Comparison of ENCODE assay signal across 37 cellular contexts in genomic region chr11:5083602-5084001, GRCh38. TPM values are rescaled to one million over a fixed set of nuclear protein-coding genes. Genes with fewer than 3 reads are reported as not detected.
"Had no signal": no experiment of that assay in that cellular context is flagged by ENCODE, and none has a peak within 500 bp of the region (broad histone marks: within the 10 kb centered on the region; RNA-seq: fewer than 3 reads in every experiment).

No MANE protein-coding gene starts in this region.

- H3K4me3 ChIP-seq: neural progenitor cell, ovary, psoas muscle, skin epidermis, smooth muscle cell, spleen, suprapubic skin, testis, tibial artery, transverse colon, upper lobe of right lung, uterus had no signal

- DNase-seq: naive thymus-derived CD4-positive, alpha-beta T cell; natural killer cell; occipital lobe; ovary; posterior cingulate gyrus; psoas muscle; right cardiac atrium; spleen; stimulated activated CD4-positive, alpha-beta T cell treated with anti-CD3 and anti-CD28 coated beads, Interleukin-12 subunit alpha, Interleukin-12 subunit beta, amount 100 ng/mL, for 4 hours; stimulated activated CD4-positive, alpha-beta T cell treated with anti-CD3 and anti-CD28 coated beads, Interleukin-1b, Interleukin-23, amount 100 ng/mL, for 48 hours; stimulated activated CD4-positive, alpha-beta T cell treated with anti-CD3 and anti-CD28 coated beads, Interleukin-4, amount 100 ng/mL, for 1 hour; stimulated activated CD4-positive, alpha-beta T cell treated with anti-CD3 and anti-CD28 coated beads, Interleukin-4, amount 100 ng/mL, for 4 hours; stimulated activated CD8-positive, alpha-beta memory T cell treated with anti-CD3 and anti-CD28 coated beads, Interleukin-4, amount 100 ng/mL, for 48 hours; stimulated activated naive CD4-positive, alpha-beta T cell; stimulated activated naive CD8-positive, alpha-beta T cell treated with anti-CD3 and anti-CD28 coated beads, Interleukin-15, amount 100 ng/mL, for 72 hours; stimulated activated naive CD8-positive, alpha-beta T cell treated with anti-CD3 and anti-CD28 coated beads, Interleukin-15, Interleukin-2, amounts not matched to agents 100 U/mL and 50 U/mL, for 24 hours; substantia nigra; testis; tibial artery; transverse colon; upper lobe of right lung; uterus had no signal

- ATAC-seq: naive thymus-derived CD4-positive, alpha-beta T cell; natural killer cell; psoas muscle; right cardiac atrium; sciatic nerve; stimulated activated memory B cell treated with anti-CD40 and anti-IgM and Interleukin-4, amounts not matched to agents 10 μg/mL and 1 μg/mL and 100 μg/mL, for 72 hours; stimulated activated naive CD8-positive, alpha-beta T cell treated with anti-CD3 and anti-CD28 coated beads, Interleukin-15, amount 100 ng/mL, for 72 hours; stimulated activated naive CD8-positive, alpha-beta T cell treated with anti-CD3 and anti-CD28 coated beads, Interleukin-15, Interleukin-2, amounts not matched to agents 100 U/mL and 50 U/mL, for 24 hours; upper lobe of right lung had no signal

- H3K36me3 ChIP-seq: neural progenitor cell, ovary, spleen, suprapubic skin, tibial artery, transverse colon, upper lobe of right lung, uterus had no signal

- H3K36me3 Mint-ChIP-seq: naive thymus-derived CD4-positive, alpha-beta T cell; natural killer cell; neural progenitor cell; stimulated activated memory B cell treated with anti-CD40 and anti-IgM and Interleukin-4, amounts not matched to agents 10 μg/mL and 1 μg/mL and 100 μg/mL, for 72 hours; type B pancreatic cell had no signal

- H3K4me1 Mint-ChIP-seq: naive thymus-derived CD4-positive, alpha-beta T cell; natural killer cell; nephron; neural progenitor cell; stimulated activated memory B cell treated with anti-CD40 and anti-IgM and Interleukin-4, amounts not matched to agents 10 μg/mL and 1 μg/mL and 100 μg/mL, for 72 hours; stimulated activated naive CD8-positive, alpha-beta T cell treated with anti-CD3 and anti-CD28 coated beads, Interleukin-15, amount 100 ng/mL, for 72 hours had no signal

- H3K9me3 ChIP-seq: ovary, psoas muscle, spleen, suprapubic skin, testis, tibial artery, transverse colon, upper lobe of right lung, uterus had no signal

- H3K4me2 ChIP-seq: neural progenitor cell, smooth muscle cell had no signal

- H3K27ac Mint-ChIP-seq: naive thymus-derived CD4-positive, alpha-beta T cell; natural killer cell; nephron; neural progenitor cell; progenitor cell of endocrine pancreas; stimulated activated memory B cell treated with anti-CD40 and anti-IgM and Interleukin-4, amounts not matched to agents 10 μg/mL and 1 μg/mL and 100 μg/mL, for 72 hours; stimulated activated naive CD8-positive, alpha-beta T cell treated with anti-CD3 and anti-CD28 coated beads, Interleukin-15, amount 100 ng/mL, for 72 hours; type B pancreatic cell had no signal

- H3K27ac ChIP-seq: neural progenitor cell, ovary, parathyroid adenoma, psoas muscle, skin epidermis, spleen, suprapubic skin, testis, tibial artery, transverse colon, upper lobe of right lung, uterus had no signal

- H3K27me3 ChIP-seq: ovary, spleen, suprapubic skin, testis, tibial artery, transverse colon, upper lobe of right lung, uterus had no signal

- H3K27me3 Mint-ChIP-seq: progenitor cell of endocrine pancreas, type B pancreatic cell had no signal

- H2AFZ ChIP-seq: neural progenitor cell, parathyroid adenoma had no signal

- H3K4me3 Mint-ChIP-seq: naive thymus-derived CD4-positive, alpha-beta T cell; natural killer cell; nephron; neural progenitor cell; stimulated activated memory B cell treated with anti-CD40 and anti-IgM and Interleukin-4, amounts not matched to agents 10 μg/mL and 1 μg/mL and 100 μg/mL, for 72 hours; stimulated activated naive CD8-positive, alpha-beta T cell treated with anti-CD3 and anti-CD28 coated beads, Interleukin-15, amount 100 ng/mL, for 72 hours; type B pancreatic cell had no signal

- H3K9ac ChIP-seq: neural progenitor cell, parathyroid adenoma had no signal

- H3K4me1 ChIP-seq: neural progenitor cell, parathyroid adenoma, psoas muscle, spleen, suprapubic skin, testis, tibial artery, transverse colon, upper lobe of right lung, uterus had no signal

RNA-seq across cellular contexts. Expression of gene OR52E1, which starts 14.2 kb away (rescaled TPM):
- total RNA-seq: naive thymus-derived CD4-positive, alpha-beta T cell; natural killer cell; occipital lobe; osteoblast; ovary; progenitor cell of endocrine pancreas; psoas muscle; renal cortical epithelial cell; right cardiac atrium; sciatic nerve; smooth muscle cell; spleen; suprapubic skin; testis; transverse colon; upper lobe of right lung; urinary bladder; uterus had no signal
- polyA plus RNA-seq: naive thymus-derived CD4-positive, alpha-beta T cell; neural cell; ovary; psoas muscle; right cardiac atrium; smooth muscle cell; spleen; thymus; urinary bladder had no signal

RNA-seq across cellular contexts. Expression of gene OR52E2, which starts 24.2 kb away (rescaled TPM):
- total RNA-seq: naive thymus-derived CD4-positive, alpha-beta T cell; natural killer cell; occipital lobe; osteoblast; ovary; progenitor cell of endocrine pancreas; psoas muscle; renal cortical epithelial cell; right cardiac atrium; sciatic nerve; smooth muscle cell; spleen; suprapubic skin; transverse colon; upper lobe of right lung; urinary bladder; uterus had no signal
- polyA plus RNA-seq: naive thymus-derived CD4-positive, alpha-beta T cell; neural cell; ovary; psoas muscle; right cardiac atrium; smooth muscle cell; spleen; thymus; urinary bladder had no signal

RNA-seq across cellular contexts. Expression of gene OR52J3, which starts 37.3 kb away (rescaled TPM):
- total RNA-seq: naive thymus-derived CD4-positive, alpha-beta T cell; natural killer cell; occipital lobe; osteoblast; ovary; progenitor cell of endocrine pancreas; psoas muscle; renal cortical epithelial cell; right cardiac atrium; sciatic nerve; smooth muscle cell; spleen; suprapubic skin; testis; transverse colon; upper lobe of right lung; urinary bladder; uterus had no signal
- polyA plus RNA-seq: naive thymus-derived CD4-positive, alpha-beta T cell; neural cell; ovary; psoas muscle; right cardiac atrium; smooth muscle cell; spleen; thymus; urinary bladder had no signal

RNA-seq across cellular contexts. Expression of gene OR52A5, which starts 54.6 kb away (rescaled TPM):
- total RNA-seq: naive thymus-derived CD4-positive, alpha-beta T cell; natural killer cell; occipital lobe; osteoblast; ovary; progenitor cell of endocrine pancreas; psoas muscle; renal cortical epithelial cell; right cardiac atrium; sciatic nerve; smooth muscle cell; spleen; suprapubic skin; transverse colon; upper lobe of right lung; urinary bladder; uterus had no signal
- polyA plus RNA-seq: naive thymus-derived CD4-positive, alpha-beta T cell; neural cell; ovary; psoas muscle; right cardiac atrium; smooth muscle cell; spleen; thymus; urinary bladder had no signal
